1 cellular context compared by ENCODE assay signal in genomic region chr15:59656935-59657634, GRCh38.
TF ChIP-seq lines count a peak whose summit lies in the region.

GTF2A2 (minus strand) TSS chr15:59657515; CDS start chr15:59652277, 5,238 bp downstream.

TF ChIP-seq in GM12878, 131 proteins besides CTCF, POLR2A, EP300 and RAD21 (continued from another document):
- no peak for TF ChIP-seq RFX5 (IDR thresholded peaks at IDR 0.05; ENCODE audit: low read depth, low read length)
- no peak for TF ChIP-seq SP1 (IDR thresholded peaks at IDR 0.05; ENCODE audit: low read depth, low read length)
- TF ChIP-seq GABPA (IDR thresholded peaks at IDR 0.05; ENCODE audit: low read depth) = peak; percentile 90
- TF ChIP-seq GATAD2B (conservative IDR thresholded peaks at IDR 0.05; ENCODE audit: low read depth) = peak; percentile 86
- TF ChIP-seq MXI1 (IDR thresholded peaks at IDR 0.05; ENCODE audit: low read depth, low read length) = peak; percentile 54
- TF ChIP-seq CBX5 (IDR thresholded peaks at IDR 0.05; ENCODE audit: low read depth) = no peak
- no peak for TF ChIP-seq MTA3 (IDR thresholded peaks at IDR 0.05; ENCODE audit: borderline replicate concordance, low read length)
- peak; percentile 65 for TF ChIP-seq BCL3 (IDR thresholded peaks at IDR 0.05; ENCODE audit: borderline replicate concordance, insufficient read depth, low read depth, low read length, poor library complexity, severe bottlenecking)
- no peak for TF ChIP-seq SMAD1 (IDR thresholded peaks at IDR 0.05; ENCODE audit: low read depth, partially characterized antibody)
- TF ChIP-seq HSF1 (IDR thresholded peaks at IDR 0.05; ENCODE audit: low read depth, low read length) = no peak
- no peak for TF ChIP-seq EZH2 (IDR thresholded peaks at IDR 0.05; ENCODE audit: borderline replicate concordance, control insufficient read depth, low read depth, low read length)
- TF ChIP-seq BRCA1 (IDR thresholded peaks at IDR 0.05; ENCODE audit: low read depth, low read length) = no peak
- TF ChIP-seq MAX (IDR thresholded peaks at IDR 0.05; ENCODE audit: low read depth, low read length) = peak; percentile 58; the same call in 1 of the 2 replicates
- TF ChIP-seq EGR1 (IDR thresholded peaks at IDR 0.05; ENCODE audit: borderline replicate concordance in 1 of 2, low read depth in 2 of 2, low read length in 2 of 2) = peak in 1 of 2 experiments; percentile 30; a peak in 1 of 3 replicates
- no peak for TF ChIP-seq SUZ12 (IDR thresholded peaks at IDR 0.05; ENCODE audit: unreplicated experiment)
- TF ChIP-seq E2F4 (IDR thresholded peaks at IDR 0.05; ENCODE audit: low read depth, low read length) = no peak
- TF ChIP-seq SMARCA5 (IDR thresholded peaks at IDR 0.05) = peak; percentile 30; the same call in 1 of the 2 replicates
- no peak for TF ChIP-seq ZBTB4 (CRISPR knock-in tag; IDR thresholded peaks at IDR 0.05)
- TF ChIP-seq TCF7 (IDR thresholded peaks at IDR 0.05; ENCODE audit: borderline replicate concordance) = no peak
- TF ChIP-seq JUNB (IDR thresholded peaks at IDR 0.05) = no peak
- no peak for TF ChIP-seq ATF7 (IDR thresholded peaks at IDR 0.05; ENCODE audit: low read depth)
- no peak for TF ChIP-seq RBBP5 (conservative IDR thresholded peaks at IDR 0.05)
- no peak; the same call in 1 of the 2 replicates for TF ChIP-seq SMAD5 (IDR thresholded peaks at IDR 0.05; ENCODE audit: low read depth)
- TF ChIP-seq HDAC2 (IDR thresholded peaks at IDR 0.05) = no peak
- no peak for TF ChIP-seq PRDM15 (CRISPR knock-in tag; IDR thresholded peaks at IDR 0.05)
- TF ChIP-seq LARP7 (IDR thresholded peaks at IDR 0.05) = peak; percentile 81
- TF ChIP-seq POLR2AphosphoS5 (IDR thresholded peaks at IDR 0.05; ENCODE audit: low read length) = peak; percentile 86
- TF ChIP-seq DPF2 (IDR thresholded peaks at IDR 0.05) = peak; percentile 90
- TF ChIP-seq TARDBP (IDR thresholded peaks at IDR 0.05; ENCODE audit: borderline replicate concordance) = no peak
- TF ChIP-seq IRF5 (IDR thresholded peaks at IDR 0.05; ENCODE audit: borderline replicate concordance) = peak; percentile 55
- 0 out of 2 replicates have a peak, but pooled peaks have one; percentile 40 for TF ChIP-seq IRF3 (IDR thresholded peaks at IDR 0.05)
- TF ChIP-seq USF2 (IDR thresholded peaks at IDR 0.05; ENCODE audit: borderline replicate concordance, low read depth, low read length) = no peak
- TF ChIP-seq BMI1 (IDR thresholded peaks at IDR 0.05; ENCODE audit: borderline replicate concordance) = no peak
- no peak for TF ChIP-seq MEF2A (IDR thresholded peaks at IDR 0.05; ENCODE audit: insufficient read depth, low read depth, low read length)
- peak; percentile 79 to 80; a peak in 3 of 4 replicates for TF ChIP-seq IKZF2 (IDR thresholded peaks at IDR 0.05)
- peak; percentile 35 for TF ChIP-seq SIX5 (IDR thresholded peaks at IDR 0.05; ENCODE audit: low read depth, low read length, severe bottlenecking)
- no peak; the same call in none of the 2 replicates for TF ChIP-seq HCFC1 (IDR thresholded peaks at IDR 0.05; ENCODE audit: low read length)
- peak; percentile 51; the same call in 1 of the 2 replicates for TF ChIP-seq TCF3 (IDR thresholded peaks at IDR 0.05; ENCODE audit: borderline replicate concordance, insufficient read depth, low read depth, low read length)
- TF ChIP-seq IRF4 (IDR thresholded peaks at IDR 0.05; ENCODE audit: low read depth, low read length) = no peak
- no peak for TF ChIP-seq CHD4 (IDR thresholded peaks at IDR 0.05)
- peak; percentile 91 for TF ChIP-seq IKZF1 (conservative IDR thresholded peaks at IDR 0.05)
- TF ChIP-seq SREBF2 (IDR thresholded peaks at IDR 0.05; ENCODE audit: low read length) = no peak
- TF ChIP-seq CREB1 (IDR thresholded peaks at IDR 0.05; ENCODE audit: low read depth) = peak; percentile 58; the same call in 1 of the 2 replicates
- TF ChIP-seq POU2F2 (IDR thresholded peaks at IDR 0.05; ENCODE audit: borderline replicate concordance, low read depth, low read length) = peak; percentile 67; the same call in 2 of the 3 replicates
- TF ChIP-seq PML (IDR thresholded peaks at IDR 0.05; ENCODE audit: low read length) = no peak
- TF ChIP-seq FOXK2 (IDR thresholded peaks at IDR 0.05) = no peak
- TF ChIP-seq NR2F1 (conservative IDR thresholded peaks at IDR 0.05) = peak; percentile 44; the same call in 1 of the 2 replicates
- TF ChIP-seq ZBTB33 (IDR thresholded peaks at IDR 0.05) = no peak
- peak; percentile 41; the same call in 1 of the 2 replicates for TF ChIP-seq TBL1XR1 (IDR thresholded peaks at IDR 0.05; ENCODE audit: low read depth, low read length)
- no peak for TF ChIP-seq USF1 (IDR thresholded peaks at IDR 0.05; ENCODE audit: borderline replicate concordance, extremely low read length, insufficient read depth, low read depth, low read length)
TF ChIP-seq in GM12878: peak in this region for 56.
